ENCODE assay signal across 8 cellular contexts in genomic region chr2:20051518-20052228, GRCh38. TPM values are rescaled to one million over a fixed set of nuclear protein-coding genes. Genes with fewer than 3 reads are reported as not detected.
A peak's percentile ranks its signal among the peaks of the same experiment; 100 is the strongest.
DNase-seq lines count a peak whose midpoint lies in the region; ATAC-seq, FAIRE-seq and TF ChIP-seq lines count a peak whose summit lies in the region.

Gene LAPTM4A, minus strand, starts transcription at chr2:20051628. Its CDS starts 108 bp downstream, at chr2:20051520.

- in situ Hi-C loops in GM23248 (cut with MboI): no loop called here

- H3K27ac ChIP-seq in GM23248 (peak within 1 kb of the TSS; percentile 100), Karpas-422 (ENCODE audit: low read length) (peak within 1 kb of the TSS; percentile 85), esophagus squamous epithelium (peak within 1 kb of the TSS; percentile 97 to 99 (median 98))

- H3K9me3 ChIP-seq in GM23248 (ENCODE audit: low read depth): no peaks in the 10 kb centered on the region
- H3K9me3 ChIP-seq in Karpas-422 (ENCODE audit: low read length): no peaks in the 10 kb centered on the region
- no peaks in the 10 kb centered on the region for H3K9me3 ChIP-seq in esophagus squamous epithelium

- H3K27me3 ChIP-seq in GM23248 (replicated peaks; ENCODE audit: insufficient read depth) (no peaks in the 10 kb centered on the region), Karpas-422 (ENCODE audit: low read length) (no peaks in the 10 kb centered on the region), esophagus squamous epithelium (no peaks in the 10 kb centered on the region)

- H3F3A ChIP-seq in GM23248 (ENCODE audit: insufficient read depth): peaks cover 48% of the 10 kb centered on the region

- H3K9ac ChIP-seq in GM23248 (peak within 1 kb of the TSS; percentile 100), Karpas-422 (ENCODE audit: low read length) (peak within 1 kb of the TSS; percentile 85)

- no peaks in the 10 kb centered on the region for H3K9me2 ChIP-seq in GM23248 (ENCODE audit: insufficient read depth)
- H3K9me2 ChIP-seq in Karpas-422 (replicated peaks; ENCODE audit: insufficient read depth, low read length): no peaks in the 10 kb centered on the region

- DNase-seq in Daoy (ENCODE audit: low read depth) (peak; percentile 100), GM23248 (peak; percentile 100), Karpas-422 (peak; percentile 100), RCC 7860 (ENCODE audit: low spot score) (peak; percentile 98), esophagus squamous epithelium (lab: John Stamatoyannopoulos, UW) (peak; percentile 97), myocyte (ENCODE audit: low read depth) (peak; percentile 100)
- DNase-seq in activated T-cell treated with anti-CD3 and anti-CD28 coated beads, Interleukin-2, amount 50 U/mL, for 72 hours: peak; percentile 97 to 98
- peak; percentile 89 to 97 for DNase-seq in stimulated activated CD8-positive, alpha-beta memory T cell treated with anti-CD3 and anti-CD28 coated beads, Interleukin-7, amount 100 ng/mL, for 48 hours (ENCODE audit: extremely low read depth in 1 of 2, low read depth in 1 of 2)

- FAIRE-seq in RCC 7860 (lab: Jason Lieb, UNC): peak; percentile 85

- peak; percentile 95 to 96 for ATAC-seq in activated T-cell treated with anti-CD3 and anti-CD28 coated beads, Interleukin-2, amount 50 U/mL, for 72 hours (replicated peaks in 1 of 2)

- H4K20me1 ChIP-seq in GM23248 (ENCODE audit: insufficient read depth): peaks cover 13% of the 10 kb centered on the region; the same call in 1 of the 2 replicates
- H4K20me1 ChIP-seq in Karpas-422 (ENCODE audit: insufficient read depth, low read depth, low read length): 0 out of 2 replicates have a peak, but pooled peaks cover 4% of the 10 kb centered on the region

- peaks cover 29% of the 10 kb centered on the region for H3K4me1 Mint-ChIP-seq in activated T-cell treated with anti-CD3 and anti-CD28 coated beads, Interleukin-2, amount 50 U/mL, for 72 hours (ENCODE audit: low read depth)

- H3K27ac Mint-ChIP-seq in activated T-cell treated with anti-CD3 and anti-CD28 coated beads, Interleukin-2, amount 50 U/mL, for 72 hours: no peak within 1 kb of the TSS

- H2AFZ ChIP-seq in GM23248 (peak within 1 kb of the TSS; percentile 75), Karpas-422 (ENCODE audit: low read length) (peak within 1 kb of the TSS; percentile 75)

- H3K36me3 ChIP-seq in GM23248 (ENCODE audit: low read depth) (no peaks in the 10 kb centered on the region), Karpas-422 (ENCODE audit: insufficient read depth, low read length) (no peaks in the 10 kb centered on the region), esophagus squamous epithelium (peaks cover 0 to 4% (median 0%) of the 10 kb centered on the region in 3 donors)

- H3K4me3 Mint-ChIP-seq in activated T-cell treated with anti-CD3 and anti-CD28 coated beads, Interleukin-2, amount 50 U/mL, for 72 hours: no peak within 1 kb of the TSS

- H3K4me2 ChIP-seq in GM23248 (ENCODE audit: unreplicated experiment): peak within 1 kb of the TSS; percentile 98
- H3K4me2 ChIP-seq in Karpas-422 (ENCODE audit: low read depth, low read length, poor library complexity, severe bottlenecking): peak within 1 kb of the TSS; percentile 86

- 0% methylated on average over 44 to 47 of the region's 47 CpGs for WGBS in GM23248 (ENCODE audit: low coverage in 1 of 2, low lambda C conversion rate in 2 of 2, missing lambda C conversion rate in 2 of 2), 2 experiments
- WGBS in esophagus squamous epithelium, 2 donors: 1 to 2% methylated on average over 10 to 18 of the region's 47 CpGs

- no peaks in the 10 kb centered on the region for H3K9me3 Mint-ChIP-seq in activated T-cell treated with anti-CD3 and anti-CD28 coated beads, Interleukin-2, amount 50 U/mL, for 72 hours

- peak within 1 kb of the TSS; percentile 97 for H3K4me3 ChIP-seq in GM23248
- peak within 1 kb of the TSS; percentile 87 for H3K4me3 ChIP-seq in Karpas-422 (ENCODE audit: low read length)
- peak within 1 kb of the TSS; percentile 72 to 96 (median 83) for H3K4me3 ChIP-seq in esophagus squamous epithelium

- peak in 3 of 4 donors; percentile 91 to 97 (median 94) for TF ChIP-seq POLR2A in esophagus squamous epithelium (IDR thresholded peaks at IDR 0.05)

- H3K79me2 ChIP-seq in GM23248 (ENCODE audit: insufficient read depth) (peaks cover 46% of the 10 kb centered on the region), Karpas-422 (ENCODE audit: low read length) (peaks cover 44% of the 10 kb centered on the region)

- H3K27me3 Mint-ChIP-seq in activated T-cell treated with anti-CD3 and anti-CD28 coated beads, Interleukin-2, amount 50 U/mL, for 72 hours (ENCODE audit: low read depth): peaks cover 18% of the 10 kb centered on the region

- intact Hi-C loops in esophagus squamous epithelium (cut with DNase I): no loop called here

- H3K4me1 ChIP-seq in GM23248 (ENCODE audit: insufficient read depth) (peaks cover 27% of the 10 kb centered on the region; the same call in 1 of the 2 replicates), Karpas-422 (ENCODE audit: low read length) (peaks cover 31% of the 10 kb centered on the region), esophagus squamous epithelium (peaks cover 18 to 53% (median 22%) of the 10 kb centered on the region in 3 donors)

- peak in 5 of 6 experiments; percentile 15 to 43 (median 35) for TF ChIP-seq CTCF in esophagus squamous epithelium (IDR thresholded peaks at IDR 0.05)

- H3K36me3 Mint-ChIP-seq in activated T-cell treated with anti-CD3 and anti-CD28 coated beads, Interleukin-2, amount 50 U/mL, for 72 hours (ENCODE audit: insufficient read depth in 2 of 2): peaks cover 6 to 7% of the 10 kb centered on the region in 2 donors

RNA-seq across cellular contexts. Expression of gene LAPTM4A, which starts in this region (rescaled TPM):
- total RNA-seq in Daoy (2014; rRNA removed; shearing (Covaris generic)): 118 and 120 TPM in 2 replicates
- 363 and 372 TPM in 2 replicates for total RNA-seq in GM23248 (2014; rRNA removed; shearing (Covaris generic))
- polyA plus RNA-seq in GM23248 (2016; fragmentation: Nextera tagmentation; extraction: Ambion mirVana): 752 and 760 TPM in 2 replicates
- 11.7 and 37.2 TPM in 2 replicates for total RNA-seq in Karpas-422 (2014; rRNA removed; shearing (Covaris generic); ENCODE audit: low replicate concordance)
- 10 to 100 TPM; 26.0 to 33.3 TPM for total RNA-seq in activated T-cell treated with anti-CD3 and anti-CD28 coated beads, Interleukin-2, amount 50 U/mL, for 72 hours
- total RNA-seq in esophagus squamous epithelium: 100 to 1,000 TPM in 2 of 4 donors, 10 to 100 TPM in 2; 71.0 to 144 (median 98.2) TPM
- total RNA-seq in myocyte: 283 and 291 TPM in 2 replicates
- 411 TPM for polyA plus RNA-seq in myocyte (2012)

Comparison
In these comparisons a context has a peak if more than half of its experiments do, and no peak if none do; other contexts are left out.
1. Peak in every context shown above with its lines: DNase-seq, ATAC-seq, H3K4me3 ChIP-seq and H3K27ac ChIP-seq.